In genomic region chr12:40819427-40820108, GRCh38 we compare ENCODE assay signal across 16 cellular contexts.
DNase-seq lines count a peak whose midpoint lies in the region; FAIRE-seq and TF ChIP-seq lines count a peak whose summit lies in the region.
"Had no signal": no experiment of that assay in that cellular context is flagged by ENCODE, and none has a peak within 500 bp of the region (broad histone marks: within the 10 kb centered on the region; RNA-seq: fewer than 3 reads in every experiment).

No MANE protein-coding gene starts in this region.

- H3K27me3 Mint-ChIP-seq in endodermal cell (ENCODE audit: insufficient read depth) = no peaks in the 10 kb centered on the region
- no peaks in the 10 kb centered on the region for H3K27me3 Mint-ChIP-seq in activated T-cell treated with anti-CD3 and anti-CD28 coated beads, Interleukin-2, amount 50 U/mL, for 24 hours
- H3K27me3 Mint-ChIP-seq: activated CD4-positive, alpha-beta memory T cell treated with anti-CD3 and anti-CD28 coated beads, Interleukin-2, amount 10 ng/mL, durations not matched to agents 7 days and 5 days had no signal

- H3K9me3 ChIP-seq in endodermal cell (ENCODE audit: control insufficient read depth, low read length) = no peaks in the 10 kb centered on the region
- H3K9me3 ChIP-seq in neuronal stem cell (replicated peaks in 1 of 2; ENCODE audit: control insufficient read depth in 2 of 2, insufficient read depth in 1 of 2, low read depth in 1 of 2, low read length in 2 of 2) = no peaks in the 10 kb centered on the region

- H3K4me1 ChIP-seq in endodermal cell (ENCODE audit: control insufficient read depth, insufficient read depth, low read length) = peaks cover 5% of the 10 kb centered on the region
- H3K4me1 ChIP-seq in neuronal stem cell (ENCODE audit: control insufficient read depth in 2 of 2, insufficient read depth in 1 of 2, low read depth in 1 of 2, low read length in 2 of 2) = peaks cover 0 to 13% of the 10 kb centered on the region in 2 donors
- H3K4me1 ChIP-seq: heart left ventricle had no signal

- H2BK15ac ChIP-seq in neuronal stem cell (ENCODE audit: low read length) = peak overlapping the region; percentile 21

- H2BK12ac ChIP-seq in neuronal stem cell (ENCODE audit: low read length) = no peak overlapping the region

- peaks cover 9% of the 10 kb centered on the region for H3K9me3 Mint-ChIP-seq in endodermal cell
- H3K9me3 Mint-ChIP-seq in activated T-cell treated with anti-CD3 and anti-CD28 coated beads, Interleukin-2, amount 50 U/mL, for 24 hours = peaks cover 16% of the 10 kb centered on the region

- H2BK5ac ChIP-seq in neuronal stem cell (ENCODE audit: low read length) = peak overlapping the region; percentile 42

- peak; percentile 12 for DNase-seq in D721Med (ENCODE audit: insufficient read length, low spot score)
- peak; percentile 71 for DNase-seq in NCI-H2171 (lab: John Stamatoyannopoulos, UW)
- DNase-seq in endodermal cell = peak; percentile 95
- DNase-seq in neuronal stem cell (ENCODE audit: low spot score) = peak; percentile 40
- DNase-seq in NCI-H1930 (lab: John Stamatoyannopoulos, UW) = no peak
- no peak for DNase-seq in NCI-H128 (lab: John Stamatoyannopoulos, UW; ENCODE audit: unreplicated experiment)
- DNase-seq in activated T-cell treated with anti-CD3 and anti-CD28 coated beads, Interleukin-2, amount 50 U/mL, for 24 hours = no peak
- DNase-seq in NOMO-1 treated with DMSO at 0.1 percent for 48 hours (lab: John Stamatoyannopoulos, UW; ENCODE audit: unreplicated experiment) = no peak
- DNase-seq: activated CD4-positive, alpha-beta memory T cell treated with anti-CD3 and anti-CD28 coated beads, Interleukin-2, amount 10 ng/mL, durations not matched to agents 7 days and 5 days; activated effector memory CD4-positive, alpha-beta T cell treated with Interleukin-2 at 50 U/mL for 16 hours; NCI-H2029 had no signal

- H3K27me3 ChIP-seq in endodermal cell (ENCODE audit: control insufficient read depth, insufficient read depth, low read length, poor library complexity, severe bottlenecking) (no peaks in the 10 kb centered on the region), neuronal stem cell (ENCODE audit: control insufficient read depth in 3 of 3, insufficient read depth in 3 of 3, low read depth in 1 of 3, low read length in 3 of 3) (no peaks in the 10 kb centered on the region)
- H3K27me3 ChIP-seq: heart left ventricle had no signal

- H4K91ac ChIP-seq in neuronal stem cell (ENCODE audit: low read depth, low read length, poor library complexity) = no peak overlapping the region

- H3K4ac ChIP-seq in neuronal stem cell (ENCODE audit: low read length) = no peak overlapping the region

- H3K4me3 ChIP-seq in endodermal cell (ENCODE audit: low read length) (peak overlapping the region; percentile 22), neuronal stem cell (ENCODE audit: low read length in 2 of 2) (no peak overlapping the region)
- H3K4me3 ChIP-seq: heart left ventricle, lung had no signal

- H3K79me1 ChIP-seq in neuronal stem cell (ENCODE audit: low read depth, low read length) = no peaks in the 10 kb centered on the region

- WGBS in endodermal cell (ENCODE audit: insufficient coverage in 1 of 2, insufficient read length in 1 of 2), 2 experiments = 52 to 70% methylated on average over 5 to 12 of the region's 12 CpGs
- no CpG with 5 or more reads among the region's 12 CpGs for WGBS in neuronal stem cell (ENCODE audit: extremely low coverage in 2 of 2, insufficient read length in 2 of 2, insufficient replicate concordance in 1 of 2), 2 donors

- no peak overlapping the region for H4K8ac ChIP-seq in neuronal stem cell (ENCODE audit: low read depth, low read length)

- peak; percentile 75 for FAIRE-seq in D721Med (lab: Jason Lieb, UNC)
- FAIRE-seq: endometrium had no signal

- peaks cover 16% of the 10 kb centered on the region for H3K4me1 Mint-ChIP-seq in endodermal cell
- no peaks in the 10 kb centered on the region for H3K4me1 Mint-ChIP-seq in activated T-cell treated with anti-CD3 and anti-CD28 coated beads, Interleukin-2, amount 50 U/mL, for 24 hours (ENCODE audit: low read depth)
- H3K4me1 Mint-ChIP-seq: activated CD4-positive, alpha-beta memory T cell treated with anti-CD3 and anti-CD28 coated beads, Interleukin-2, amount 10 ng/mL, durations not matched to agents 7 days and 5 days; stimulated activated effector memory CD8-positive, alpha-beta T cell treated with anti-CD3 and anti-CD28 coated beads, Interleukin-12 subunit alpha, Interleukin-12 subunit beta, amount 100 ng/mL, for 72 hours had no signal

- H3K36me3 ChIP-seq in endodermal cell (ENCODE audit: control insufficient read depth, insufficient read depth, low read length) (no peaks in the 10 kb centered on the region), neuronal stem cell (replicated peaks in 1 of 2; ENCODE audit: control insufficient read depth in 2 of 2, insufficient read depth in 2 of 2, low read length in 2 of 2) (no peaks in the 10 kb centered on the region)
- H3K36me3 ChIP-seq: heart left ventricle had no signal

- H3K9ac ChIP-seq in endodermal cell (ENCODE audit: extremely low read depth, low read length, poor library complexity, severe bottlenecking) (no peak overlapping the region), neuronal stem cell (ENCODE audit: low read depth, low read length, poor library complexity) (no peak overlapping the region)

- H3K18ac ChIP-seq in neuronal stem cell (ENCODE audit: low read length) = peak overlapping the region; percentile 90

- no peaks in the 10 kb centered on the region for H3K36me3 Mint-ChIP-seq in endodermal cell (ENCODE audit: low read depth)
- H3K36me3 Mint-ChIP-seq in activated T-cell treated with anti-CD3 and anti-CD28 coated beads, Interleukin-2, amount 50 U/mL, for 24 hours (ENCODE audit: low read depth) = no peaks in the 10 kb centered on the region
- H3K36me3 Mint-ChIP-seq: brain; stimulated activated effector memory CD8-positive, alpha-beta T cell treated with anti-CD3 and anti-CD28 coated beads, Interleukin-12 subunit alpha, Interleukin-12 subunit beta, amount 100 ng/mL, for 72 hours had no signal

- peak overlapping the region; percentile 93 for H3K27ac Mint-ChIP-seq in endodermal cell
- H3K27ac Mint-ChIP-seq in activated T-cell treated with anti-CD3 and anti-CD28 coated beads, Interleukin-2, amount 50 U/mL, for 24 hours = no peak overlapping the region
- H3K27ac Mint-ChIP-seq: activated CD4-positive, alpha-beta memory T cell treated with anti-CD3 and anti-CD28 coated beads, Interleukin-2, amount 10 ng/mL, durations not matched to agents 7 days and 5 days; brain; stimulated activated effector memory CD8-positive, alpha-beta T cell treated with anti-CD3 and anti-CD28 coated beads, Interleukin-12 subunit alpha, Interleukin-12 subunit beta, amount 100 ng/mL, for 72 hours had no signal

- H3K23ac ChIP-seq in neuronal stem cell (ENCODE audit: low read depth, low read length, poor library complexity) = no peak overlapping the region

- H3K27ac ChIP-seq in endodermal cell (ENCODE audit: low read depth, low read length) = no peak overlapping the region
- no peak overlapping the region for H3K27ac ChIP-seq in neuronal stem cell (replicated peaks; ENCODE audit: low read length)
- H3K27ac ChIP-seq: heart left ventricle had no signal

- no peak overlapping the region for H3K4me2 ChIP-seq in neuronal stem cell (ENCODE audit: insufficient read depth, low read length, poor library complexity, severe bottlenecking)

- H3K14ac ChIP-seq in neuronal stem cell (ENCODE audit: low read length) = no peak overlapping the region

- peak overlapping the region; percentile 83 for H2AK5ac ChIP-seq in neuronal stem cell (ENCODE audit: low read depth, low read length)

- H2BK120ac ChIP-seq in neuronal stem cell (ENCODE audit: low read depth, low read length) = peak overlapping the region; percentile 76

- peak overlapping the region; percentile 17 for H2AFZ ChIP-seq in neuronal stem cell (ENCODE audit: low read length)

- TF ChIP-seq CTCF in D721Med (IDR thresholded peaks at IDR 0.05; ENCODE audit: insufficient read depth, missing control alignments) (no peak), endodermal cell (conservative IDR thresholded peaks at IDR 0.05) (no peak)

- no peak overlapping the region for H3K4me3 Mint-ChIP-seq in endodermal cell
- H3K4me3 Mint-ChIP-seq in activated T-cell treated with anti-CD3 and anti-CD28 coated beads, Interleukin-2, amount 50 U/mL, for 24 hours = no peak overlapping the region
- H3K4me3 Mint-ChIP-seq: activated CD4-positive, alpha-beta memory T cell treated with anti-CD3 and anti-CD28 coated beads, Interleukin-2, amount 10 ng/mL, durations not matched to agents 7 days and 5 days; brain; stimulated activated effector memory CD8-positive, alpha-beta T cell treated with anti-CD3 and anti-CD28 coated beads, Interleukin-12 subunit alpha, Interleukin-12 subunit beta, amount 100 ng/mL, for 72 hours had no signal

Comparison
In these comparisons a context has a peak if more than half of its experiments do, and no peak if none do; other contexts are left out.
1. DNase-seq: peak in D721Med (single experiment), NCI-H2171 (single experiment), endodermal cell (single experiment) and neuronal stem cell (single experiment); none in NCI-H1930 (0 of 2), NCI-H128 (single experiment), activated T-cell treated with anti-CD3 and anti-CD28 coated beads, Interleukin-2, amount 50 U/mL, for 24 hours (single experiment) and NOMO-1 treated with DMSO at 0.1 percent for 48 hours (single experiment).